21 cellular contexts compared by ENCODE assay signal in the genomic region with DNA sequence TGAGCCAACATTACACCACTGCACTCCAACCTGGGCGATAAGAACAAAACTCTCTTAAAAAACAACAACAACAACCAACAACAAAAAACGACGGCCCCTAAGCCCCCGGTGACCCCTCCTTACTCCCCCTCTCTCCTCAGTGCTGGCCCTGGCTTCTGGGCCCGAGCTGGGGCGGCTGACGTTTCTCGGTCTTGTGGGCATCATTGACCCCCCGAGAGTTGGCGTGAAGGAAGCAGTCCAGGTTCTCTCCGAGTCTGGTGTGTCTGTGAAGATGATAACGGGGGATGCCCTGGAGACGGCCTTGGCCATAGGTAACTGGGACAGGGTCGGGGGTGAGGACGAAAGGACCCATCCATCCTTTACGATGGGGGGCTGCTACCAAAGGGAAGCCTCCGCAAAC. TPM values are rescaled to one million over a fixed set of nuclear protein-coding genes. Genes with fewer than 3 reads are reported as not detected.
DNase-seq lines count a peak whose midpoint lies in the region; ATAC-seq and TF ChIP-seq lines count a peak whose summit lies in the region.
"Had no signal": no experiment of that assay in that cellular context is flagged by ENCODE, and none has a peak within 500 bp of the region (broad histone marks: within the 10 kb centered on the region; RNA-seq: fewer than 3 reads in every experiment).

No MANE protein-coding gene starts in this region.

- intact Hi-C loops in lower lobe of right lung (cut with DNase I), result no loop called here
- intact Hi-C loops in spleen (cut with DNase I; ENCODE audit: low total_unique reads), result no loop called here

- H3K27me3 ChIP-seq in RWPE2 (ENCODE audit: insufficient read depth, poor library complexity, severe bottlenecking) (no peaks in the 10 kb centered on the region), lower lobe of right lung (ENCODE audit: low read depth) (no peaks in the 10 kb centered on the region), spleen (replicated peaks in 1 of 7) (peaks cover 0 to 5% (median 0%) of the 10 kb centered on the region in 7 donors)
- H3K27me3 ChIP-seq: BLaER1 treated with 17β-estradiol and CSF1 and Interleukin-3, amounts not matched to agents 10 nM and 100 nM; MG63; SJSA1 had no signal

- WGBS in spleen, 5 donors, result 78 to 83% (median 81%) methylated on average over 17 of the region's 17 CpGs

- peaks cover 43% of the 10 kb centered on the region for H3K36me3 ChIP-seq in RWPE2 (ENCODE audit: low read depth)
- no peaks in the 10 kb centered on the region for H3K36me3 ChIP-seq in lower lobe of right lung
- H3K36me3 ChIP-seq in spleen, result peaks cover 0 to 23% (median 0%) of the 10 kb centered on the region in 6 donors
- H3K36me3 ChIP-seq: BLaER1 treated with 17β-estradiol and CSF1 and Interleukin-3, amounts not matched to agents 10 nM and 100 nM; MG63; SJSA1 had no signal

- peak; percentile 50 for DNase-seq in activated effector memory CD4-positive, alpha-beta T cell treated with anti-CD3 and anti-CD28 coated beads, Interleukin-2, amount 50 U/mL, for 16 hours
- no peak for DNase-seq in activated effector memory CD4-positive, alpha-beta T cell treated with Interleukin-2 at 50 U/mL for 16 hours
- DNase-seq in RWPE2 (ENCODE audit: low spot score) (peak; percentile 41), lower lobe of right lung (peak; percentile 18), spleen (peak; percentile 46), ureter (ENCODE audit: low spot score) (no peak)
- DNase-seq in activated CD4-positive, alpha-beta T cell treated with anti-CD3 and anti-CD28 coated beads, Interleukin-2, amount 50 U/mL, for 1 hour, result no peak
- DNase-seq: CD4-positive, alpha-beta T cell; COR-L47; DMS53; KG1; MG63; NCI-H2029; NCI-H446; NCI-H524 treated with DMSO at 0.1 percent for 48 hours; NCI-H774 had no signal

- no peak for TF ChIP-seq CTCF in RWPE2 (IDR thresholded peaks at IDR 0.05; ENCODE audit: poor library complexity, severe bottlenecking)
- TF ChIP-seq CTCF in lower lobe of right lung (IDR thresholded peaks at IDR 0.05), result no peak
- TF ChIP-seq CTCF in spleen (IDR thresholded peaks at IDR 0.05 in 8 of 11, conservative IDR thresholded peaks at IDR 0.05 in 3 of 11), result no peak

- ATAC-seq in RWPE2 (ENCODE audit: low read depth), result no peak
- ATAC-seq in lower lobe of right lung, result no peak
- no peak for ATAC-seq in HG03520 (IDR thresholded peaks at IDR 0.05; ENCODE audit: unreplicated experiment)
- ATAC-seq: GM23338, Right ventricle myocardium inferior had no signal

- H3K27ac ChIP-seq in RWPE2 (ENCODE audit: poor library complexity, severe bottlenecking) (no peak overlapping the region), lower lobe of right lung (no peak overlapping the region), spleen (no peak overlapping the region)
- H3K27ac ChIP-seq: BLaER1 treated with 17β-estradiol and CSF1 and Interleukin-3, amounts not matched to agents 10 nM and 100 nM; SJSA1 had no signal

- no peak for TF ChIP-seq POLR2A in spleen (IDR thresholded peaks at IDR 0.05)

- H3K9me3 ChIP-seq in RWPE2 (ENCODE audit: severe bottlenecking), result no peaks in the 10 kb centered on the region
- H3K9me3 ChIP-seq in lower lobe of right lung, result no peaks in the 10 kb centered on the region
- no peaks in the 10 kb centered on the region for H3K9me3 ChIP-seq in spleen
- H3K9me3 ChIP-seq: MG63, SJSA1 had no signal

- H3K4me1 ChIP-seq in RWPE2 (ENCODE audit: insufficient read depth, poor library complexity, severe bottlenecking), result no peaks in the 10 kb centered on the region
- no peaks in the 10 kb centered on the region for H3K4me1 ChIP-seq in lower lobe of right lung
- no peaks in the 10 kb centered on the region for H3K4me1 ChIP-seq in spleen
- H3K4me1 ChIP-seq: SJSA1 had no signal

- no peak overlapping the region for H3K4me3 ChIP-seq in RWPE2 (ENCODE audit: severe bottlenecking)
- no peak overlapping the region for H3K4me3 ChIP-seq in lower lobe of right lung
- no peak overlapping the region for H3K4me3 ChIP-seq in spleen
- H3K4me3 ChIP-seq: BLaER1 treated with 17β-estradiol and CSF1 and Interleukin-3, amounts not matched to agents 10 nM and 100 nM; GM23338; MG63; SJSA1 had no signal

RNA-seq across cellular contexts. Expression of a gene that starts 52.7 kb away (rescaled TPM):
- total RNA-seq in lower lobe of right lung (13.0 TPM), spleen (10 to 100 TPM in 5 of 7 donors, 1 to 10 TPM in 2; 9.4 to 14.9 (median 11.1) TPM), ureter (53.9 TPM)
- polyA plus RNA-seq in spleen, result 1 to 10 TPM; 1.5 to 2.7 (median 1.5) TPM

Comparison
In these comparisons a context has a peak if more than half of its experiments do, and no peak if none do; other contexts are left out.
1. DNase-seq: peak in activated effector memory CD4-positive, alpha-beta T cell treated with anti-CD3 and anti-CD28 coated beads, Interleukin-2, amount 50 U/mL, for 16 hours (single experiment), RWPE2 (single experiment), lower lobe of right lung (single experiment) and spleen (single experiment); none in activated effector memory CD4-positive, alpha-beta T cell treated with Interleukin-2 at 50 U/mL for 16 hours (single experiment), ureter (single experiment) and activated CD4-positive, alpha-beta T cell treated with anti-CD3 and anti-CD28 coated beads, Interleukin-2, amount 50 U/mL, for 1 hour (single experiment).